ENCODE assay signal across 22 cellular contexts in the genomic region with DNA sequence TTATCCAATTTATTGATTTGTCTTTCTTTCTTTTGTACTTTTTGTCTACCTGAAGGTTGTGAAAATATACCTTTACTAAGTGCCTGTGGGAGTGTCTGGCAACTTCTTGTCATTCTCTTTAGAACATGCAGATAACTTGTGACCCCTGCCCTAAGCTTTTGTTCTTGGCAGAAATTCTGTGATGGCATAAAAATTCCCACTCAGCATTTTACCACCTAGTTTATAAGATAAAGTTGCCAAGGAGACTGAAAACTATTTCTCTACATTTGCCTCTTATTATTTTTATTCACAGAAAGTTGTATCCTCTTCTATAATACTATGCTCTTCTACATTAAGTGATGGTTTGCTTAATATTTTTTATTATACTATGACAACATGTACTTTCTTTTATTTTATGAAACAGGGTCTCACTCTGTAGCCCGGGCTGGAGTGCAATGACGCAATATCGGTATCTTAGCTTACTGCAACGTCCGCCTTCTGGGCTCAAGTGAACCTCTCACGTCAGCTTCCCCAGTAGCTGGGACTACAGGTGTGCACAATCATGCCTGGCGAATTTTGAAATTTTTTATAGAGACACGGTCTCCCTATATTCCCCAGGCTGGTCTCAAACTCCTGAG.
DNase-seq lines count a peak whose midpoint lies in the region; ATAC-seq, FAIRE-seq and TF ChIP-seq lines count a peak whose summit lies in the region.
"Had no signal": no experiment of that assay in that cellular context is flagged by ENCODE, and none has a peak within 500 bp of the region (broad histone marks: within the 10 kb centered on the region; RNA-seq: fewer than 3 reads in every experiment).

No MANE protein-coding gene starts in this region.

- H3K23ac ChIP-seq in mesendoderm (ENCODE audit: low read length): no peak overlapping the region

- H3K27ac ChIP-seq in right cardiac atrium (ENCODE audit: low read length) (no peak overlapping the region), A549 (no peak overlapping the region), K562 (ENCODE audit: extremely low read depth, low read depth, low read length) (no peak overlapping the region), mesendoderm (ENCODE audit: low read depth, low read length) (no peak overlapping the region)
- H3K27ac ChIP-seq: 22Rv1, BLaER1 had no signal

- TF ChIP-seq POLR2A in A549 (IDR thresholded peaks at IDR 0.05; ENCODE audit: low read length): no peak
- TF ChIP-seq POLR2A in K562 (conservative IDR thresholded peaks at IDR 0.05): no peak

- CTCF ChIA-PET in A549 (lab: Yijun Ruan, JAX): no interaction called here
- CTCF ChIA-PET in K562 (lab: Yijun Ruan, JAX; ENCODE audit: low intra/inter-chr PET ratio): no interaction called here

- no peak for TF ChIP-seq CTCF in A549 (IDR thresholded peaks at IDR 0.05)
- no peak for TF ChIP-seq CTCF in K562 (IDR thresholded peaks at IDR 0.05 in 2 of 3, conservative IDR thresholded peaks at IDR 0.05 in 1 of 3; ENCODE audit: insufficient read depth in 2 of 3, low read depth in 1 of 3, low read length in 3 of 3)

- H3K4me3 ChIP-seq in right cardiac atrium (ENCODE audit: low read length) (no peak overlapping the region), A549 (no peak overlapping the region), K562 (no peak overlapping the region), mesendoderm (ENCODE audit: low read length) (no peak overlapping the region)
- H3K4me3 ChIP-seq: BLaER1 had no signal

- H3K56ac ChIP-seq in mesendoderm (ENCODE audit: low read length): no peak overlapping the region

- no peak overlapping the region for H3K4ac ChIP-seq in mesendoderm (ENCODE audit: low read depth, low read length)

- BruUV-seq in K562 (replicated peaks; lab: Mats Ljungman, UMichigan): no TSS peak

- H3K18ac ChIP-seq in mesendoderm (ENCODE audit: low read length): no peak overlapping the region

- H3K9ac ChIP-seq in K562 (ENCODE audit: insufficient read depth in 1 of 2, low read depth in 2 of 2, low read length in 2 of 2) (no peak overlapping the region), mesendoderm (ENCODE audit: low read length) (no peak overlapping the region)
- H3K9ac ChIP-seq: BLaER1 had no signal

- no peak overlapping the region for H2BK15ac ChIP-seq in mesendoderm (replicated peaks; ENCODE audit: low read depth)

- H3K9me3 ChIP-seq in right cardiac atrium (ENCODE audit: control insufficient read depth, low read length) (no peaks in the 10 kb centered on the region), A549 (no peaks in the 10 kb centered on the region), K562 (replicated peaks; ENCODE audit: control insufficient read depth, insufficient read depth, low read depth, low read length) (no peaks in the 10 kb centered on the region)
- H3K9me3 ChIP-seq: BE2C, BLaER1 had no signal

- H3K27me3 ChIP-seq in right cardiac atrium (ENCODE audit: control insufficient read depth, insufficient read depth) (no peaks in the 10 kb centered on the region), K562 (ENCODE audit: control insufficient read depth in 2 of 2, insufficient read depth in 2 of 2, low read length in 2 of 2) (no peaks in the 10 kb centered on the region), mesendoderm (ENCODE audit: insufficient read depth, low read length, poor library complexity) (no peaks in the 10 kb centered on the region)
- H3K27me3 ChIP-seq: BE2C, BLaER1 had no signal

- no peaks in the 10 kb centered on the region for H3K79me2 ChIP-seq in K562 (ENCODE audit: control insufficient read depth, insufficient read depth, low read length)
- H3K79me2 ChIP-seq in mesendoderm (ENCODE audit: control insufficient read depth, insufficient read depth, low read length): no peaks in the 10 kb centered on the region

- H2AFZ ChIP-seq in K562 (ENCODE audit: low read depth, low read length): no peak overlapping the region

- 84% methylated on average over 8 of the region's 8 CpGs for WGBS in right cardiac atrium
- WGBS in A549 (ENCODE audit: missing lambda C conversion rate): 55% methylated on average over 8 of the region's 8 CpGs
- WGBS in K562 (ENCODE audit: insufficient coverage, low coverage, missing lambda C conversion rate): 2% methylated on average over 8 of the region's 8 CpGs
- WGBS in mesendoderm (ENCODE audit: extremely low coverage, insufficient coverage, low lambda C conversion rate): no CpG with 5 or more reads among the region's 8 CpGs

- in situ Hi-C loops in K562 (cut with MboI): no loop called here

- H3K9me1 ChIP-seq in K562 (ENCODE audit: control insufficient read depth, insufficient read depth, low read length): no peaks in the 10 kb centered on the region

- TF ChIP-seq EP300 in A549 (IDR thresholded peaks at IDR 0.05) (no peak), K562 (IDR thresholded peaks at IDR 0.05; ENCODE audit: low read length) (no peak)

- no peaks in the 10 kb centered on the region for H4K20me1 ChIP-seq in K562 (replicated peaks; ENCODE audit: control insufficient read depth, insufficient read depth, low read length)
- H4K20me1 ChIP-seq: BLaER1 had no signal

- H3K36me3 ChIP-seq in K562 (ENCODE audit: control insufficient read depth, insufficient read depth, low read length) (no peaks in the 10 kb centered on the region), mesendoderm (ENCODE audit: control insufficient read depth, insufficient read depth, low read length) (no peaks in the 10 kb centered on the region)
- H3K36me3 ChIP-seq: BE2C, BLaER1 had no signal

- FAIRE-seq in A549 (lab: Jason Lieb, UNC) (no peak), K562 (lab: Jason Lieb, UNC) (no peak)
- FAIRE-seq: G401.6, GM12891, GM19239 had no signal

- no peak overlapping the region for H4K8ac ChIP-seq in mesendoderm (ENCODE audit: low read depth, low read length)

- no peak overlapping the region for H4K5ac ChIP-seq in mesendoderm (ENCODE audit: low read length)

- no peak overlapping the region for H2AK5ac ChIP-seq in mesendoderm (ENCODE audit: low read length)

- no peak overlapping the region for H3K4me2 ChIP-seq in A549
- H3K4me2 ChIP-seq in K562 (ENCODE audit: insufficient read depth, low read length): no peak overlapping the region
- no peak overlapping the region for H3K4me2 ChIP-seq in mesendoderm (ENCODE audit: low read length)
- H3K4me2 ChIP-seq: BLaER1 had no signal

- no peak overlapping the region for H2BK120ac ChIP-seq in mesendoderm (ENCODE audit: low read depth, low read length)

- TF ChIP-seq RAD21 in A549 (conservative IDR thresholded peaks at IDR 0.05 in 1 of 2, IDR thresholded peaks at IDR 0.05 in 1 of 2) (no peak), K562 (CRISPR knock-in tag; conservative IDR thresholded peaks at IDR 0.05 in 1 of 2, IDR thresholded peaks at IDR 0.05 in 1 of 2) (no peak)

- no peak overlapping the region for H2BK5ac ChIP-seq in mesendoderm (ENCODE audit: low read length)

- intact Hi-C loops in Right ventricle myocardium inferior (cut with DNase I) (no loop called here), right cardiac atrium (cut with DNase I) (no loop called here), K562 (cut with micrococcal nuclease) (no loop called here)

- POLR2A ChIA-PET in A549 (lab: Yijun Ruan, JAX): no interaction called here
- POLR2A ChIA-PET in K562 (lab: Yijun Ruan, JAX): no interaction called here

- H3K79me1 ChIP-seq in mesendoderm (ENCODE audit: low read length): no peaks in the 10 kb centered on the region

- no peak for ATAC-seq in Right ventricle myocardium inferior
- no peak for ATAC-seq in right cardiac atrium
- ATAC-seq in A549: no peak
- no peak for ATAC-seq in K562

- DNase-seq in Right ventricle myocardium inferior (ENCODE audit: missing footprints) (peak; percentile 50), right cardiac atrium (no peak), A549 (ENCODE audit: low read depth in 1 of 2, low spot score in 1 of 2) (no peak), K562 (ENCODE audit: extremely low read depth in 1 of 4, low spot score in 3 of 4) (no peak), mesendoderm (peak; percentile 10), NCI-H1436 treated with DMSO at 0.1 percent for 48 hours (lab: John Stamatoyannopoulos, UW) (no peak), NCI-H1048 (lab: John Stamatoyannopoulos, UW) (no peak)
- DNase-seq: ACHN; BE2C; C1 segment of cervical spinal cord; CD4-positive, alpha-beta memory T cell; CD4-positive, CD25-positive, alpha-beta regulatory T cell; CD8-positive, alpha-beta memory T cell; COR-L47; DMS 273 treated with DMSO at 0.1 percent for 48 hours; DMS79 treated with DMSO at 0.1 percent for 48 hours; GF-D8 had no signal

- H3K4me1 ChIP-seq in right cardiac atrium (ENCODE audit: control insufficient read depth, insufficient read depth, low read length) (no peaks in the 10 kb centered on the region), A549 (no peaks in the 10 kb centered on the region), K562 (replicated peaks in 1 of 2; ENCODE audit: control insufficient read depth in 2 of 2, insufficient read depth in 2 of 2, low read length in 2 of 2) (no peaks in the 10 kb centered on the region), mesendoderm (ENCODE audit: control insufficient read depth, low read depth, low read length) (no peaks in the 10 kb centered on the region)
- H3K4me1 ChIP-seq: BE2C, BLaER1 had no signal

TF ChIP-seq in A549, 52 proteins besides CTCF, POLR2A, EP300 and RAD21:
- TF ChIP-seq MAFK (IDR thresholded peaks at IDR 0.05; ENCODE audit: partially characterized antibody): peak; percentile 37
- TF ChIP-seq CHD4 (IDR thresholded peaks at IDR 0.05; ENCODE audit: borderline replicate concordance): no peak

TF ChIP-seq in K562, 482 proteins besides CTCF, POLR2A, EP300 and RAD21 (continues in another document):
- TF ChIP-seq C11orf30 (IDR thresholded peaks at IDR 0.05; ENCODE audit: low read depth) (peak; percentile 40; the same call in 1 of the 2 replicates), CEBPB (tag; IDR thresholded peaks at IDR 0.05) (peak; percentile 55), ZNF316 (IDR thresholded peaks at IDR 0.05) (peak; percentile 63), NR2C2 (CRISPR knock-in tag; IDR thresholded peaks at IDR 0.05) (no peak), NR2C2 (tag; IDR thresholded peaks at IDR 0.05) (no peak), MAFF (IDR thresholded peaks at IDR 0.05; ENCODE audit: low read length) (peak; percentile 20; the same call in 1 of the 2 replicates), TCFL5 (CRISPR knock-in tag; conservative IDR thresholded peaks at IDR 0.05) (no peak), CEBPG (CRISPR knock-in tag; IDR thresholded peaks at IDR 0.05) (no peak), CEBPG (tag; conservative IDR thresholded peaks at IDR 0.05 in 1 of 2, IDR thresholded peaks at IDR 0.05 in 1 of 2) (peak; percentile 35 to 58; a peak in 2 of 4 replicates)
- TF ChIP-seq, protein P1, sequence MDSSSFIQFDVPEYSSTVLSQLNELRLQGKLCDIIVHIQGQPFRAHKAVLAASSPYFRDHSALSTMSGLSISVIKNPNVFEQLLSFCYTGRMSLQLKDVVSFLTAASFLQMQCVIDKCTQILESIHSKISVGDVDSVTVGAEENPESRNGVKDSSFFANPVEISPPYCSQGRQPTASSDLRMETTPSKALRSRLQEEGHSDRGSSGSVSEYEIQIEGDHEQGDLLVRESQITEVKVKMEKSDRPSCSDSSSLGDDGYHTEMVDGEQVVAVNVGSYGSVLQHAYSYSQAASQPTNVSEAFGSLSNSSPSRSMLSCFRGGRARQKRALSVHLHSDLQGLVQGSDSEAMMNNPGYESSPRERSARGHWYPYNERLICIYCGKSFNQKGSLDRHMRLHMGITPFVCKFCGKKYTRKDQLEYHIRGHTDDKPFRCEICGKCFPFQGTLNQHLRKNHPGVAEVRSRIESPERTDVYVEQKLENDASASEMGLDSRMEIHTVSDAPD (CRISPR knock-in tag; IDR thresholded peaks at IDR 0.05): no peak

Comparison
In these comparisons a context has a peak if more than half of its experiments do, and no peak if none do; other contexts are left out.
1. DNase-seq: peak in Right ventricle myocardium inferior (single experiment) and mesendoderm (single experiment); none in right cardiac atrium (0 of 3), A549 (0 of 2), K562 (0 of 4), NCI-H1436 treated with DMSO at 0.1 percent for 48 hours (single experiment) and NCI-H1048 (single experiment).